7 cellular contexts compared by ENCODE assay signal in genomic region chr3:178209116-178209515, GRCh38.
A peak's percentile ranks its signal among the peaks of the same experiment; 100 is the strongest.
DNase-seq lines count a peak whose midpoint lies in the region; ATAC-seq and TF ChIP-seq lines count a peak whose summit lies in the region.
"Not testable (repeated sequence)": the region's sequence is repeated elsewhere in the genome, so short reads cannot be mapped to it uniquely, and the experiment has no call there.

No MANE protein-coding gene starts in this region.

- H3K9me3 Mint-ChIP-seq in GM23338; activated T-helper 17 cell treated with anti-CD3 and anti-CD28 coated beads, Interleukin-2, amount 50 U/mL, for 72 hours; endodermal cell; nephron progenitor cell: not testable (repeated sequence)

- not testable (repeated sequence) for H3K4me3 ChIP-seq in GM23338; WERI-Rb-1 (ENCODE audit: low read depth, low read length); endodermal cell (ENCODE audit: low read length)

- H3K27me3 Mint-ChIP-seq in GM23338 (ENCODE audit: insufficient read depth, low read depth, poor library complexity); activated T-helper 17 cell treated with anti-CD3 and anti-CD28 coated beads, Interleukin-2, amount 50 U/mL, for 72 hours; endodermal cell (ENCODE audit: insufficient read depth); nephron progenitor cell (ENCODE audit: low read depth, poor library complexity): not testable (repeated sequence)

- not testable (repeated sequence) for H3K27me3 ChIP-seq in GM23338 (ENCODE audit: insufficient read depth); WERI-Rb-1 (ENCODE audit: insufficient read depth, low read depth, severe bottlenecking); endodermal cell (ENCODE audit: control insufficient read depth, insufficient read depth, low read length, poor library complexity, severe bottlenecking)

- not testable (repeated sequence) for H3K36me3 ChIP-seq in GM23338 (ENCODE audit: insufficient read depth); WERI-Rb-1; endodermal cell (ENCODE audit: control insufficient read depth, insufficient read depth, low read length)

- not testable (repeated sequence) for TF ChIP-seq CTCF in GM23338 (conservative IDR thresholded peaks at IDR 0.05; ENCODE audit: low read depth in 2 of 2); WERI-Rb-1 (IDR thresholded peaks at IDR 0.05; ENCODE audit: low read depth, low read length); endodermal cell (conservative IDR thresholded peaks at IDR 0.05); nephron progenitor cell (IDR thresholded peaks at IDR 0.05)

- H3K27ac ChIP-seq in GM23338 (ENCODE audit: low read depth); WERI-Rb-1; endodermal cell (ENCODE audit: low read depth, low read length): not testable (repeated sequence)

- H3K9me2 ChIP-seq in GM23338 (ENCODE audit: insufficient read depth) = not testable (repeated sequence)

- not testable (repeated sequence) for ATAC-seq in GM23338; activated T-helper 17 cell treated with anti-CD3 and anti-CD28 coated beads, Interleukin-2, amount 50 U/mL, for 72 hours (replicated peaks)

- not testable (repeated sequence) for H3K9me3 ChIP-seq in WERI-Rb-1 (ENCODE audit: severe bottlenecking); endodermal cell (ENCODE audit: control insufficient read depth, low read length)

- not testable (repeated sequence) for H3K4me3 Mint-ChIP-seq in GM23338; activated T-helper 17 cell treated with anti-CD3 and anti-CD28 coated beads, Interleukin-2, amount 50 U/mL, for 72 hours; nephron progenitor cell
- peak overlapping the region; percentile 10 for H3K4me3 Mint-ChIP-seq in endodermal cell

- not testable (repeated sequence) for H3K79me2 ChIP-seq in GM23338 (replicated peaks; ENCODE audit: insufficient read depth)

- not testable (repeated sequence) for H3K36me3 Mint-ChIP-seq in GM23338 (ENCODE audit: low read depth); activated T-helper 17 cell treated with anti-CD3 and anti-CD28 coated beads, Interleukin-2, amount 50 U/mL, for 72 hours (ENCODE audit: low read depth); endodermal cell (ENCODE audit: low read depth); nephron progenitor cell (ENCODE audit: low read depth)

- WGBS in endodermal cell (ENCODE audit: insufficient coverage in 1 of 2, insufficient read length in 1 of 2), 2 experiments = 39% methylated on average over 1 of the region's 1 CpG; no CpG with 5 or more reads in 1 of the 2 experiments

- not testable (repeated sequence) for H3K4me1 ChIP-seq in GM23338 (ENCODE audit: insufficient read depth)
- H3K4me1 ChIP-seq in endodermal cell (ENCODE audit: control insufficient read depth, insufficient read depth, low read length) = peaks cover 21% of the 10 kb centered on the region

- H4K20me1 ChIP-seq in GM23338 (replicated peaks; ENCODE audit: insufficient read depth) = not testable (repeated sequence)

- H3K9ac ChIP-seq in endodermal cell (ENCODE audit: extremely low read depth, low read length, poor library complexity, severe bottlenecking) = not testable (repeated sequence)

- H3F3A ChIP-seq in GM23338 (replicated peaks; ENCODE audit: low read depth) = not testable (repeated sequence)

- DNase-seq in GM23338 (ENCODE audit: low spot score) (peak; percentile 10), NCI-H82 (lab: John Stamatoyannopoulos, UW) (peak; percentile 63), WERI-Rb-1 (peak; percentile 30), endodermal cell (peak; percentile 80), left kidney (ENCODE audit: low read depth, low spot score) (peak; percentile 22)
- not testable (repeated sequence) for DNase-seq in nephron progenitor cell

- H3K27ac Mint-ChIP-seq in GM23338 = not testable (repeated sequence)
- H3K27ac Mint-ChIP-seq in activated T-helper 17 cell treated with anti-CD3 and anti-CD28 coated beads, Interleukin-2, amount 50 U/mL, for 72 hours = peak overlapping the region; percentile 15
- peak overlapping the region; percentile 43 for H3K27ac Mint-ChIP-seq in endodermal cell
- peak overlapping the region; percentile 39 for H3K27ac Mint-ChIP-seq in nephron progenitor cell

- not testable (repeated sequence) for H2AFZ ChIP-seq in GM23338

- H3K4me1 Mint-ChIP-seq in GM23338 (peaks cover 14% of the 10 kb centered on the region), endodermal cell (peaks cover 42% of the 10 kb centered on the region), nephron progenitor cell (peaks cover 50% of the 10 kb centered on the region)
- H3K4me1 Mint-ChIP-seq in activated T-helper 17 cell treated with anti-CD3 and anti-CD28 coated beads, Interleukin-2, amount 50 U/mL, for 72 hours = not testable (repeated sequence)

- H3K4me2 ChIP-seq in GM23338 = 0 out of 2 replicates have a peak overlapping the region, but pooled peaks have one; percentile 48
